Comparison of ENCODE assay signal across 5 cellular contexts in genomic region chr4:111234939-111235338, GRCh38.
"Had no signal": no experiment of that assay in that cellular context is flagged by ENCODE, and none has a peak within 500 bp of the region (broad histone marks: within the 10 kb centered on the region; RNA-seq: fewer than 3 reads in every experiment).

No MANE protein-coding gene starts in this region.

- DNase-seq: H9, HCEC 1CT, IMR-90 had no signal

- H3K4me2 ChIP-seq: GM23338 had no signal

- H3K4me3 Mint-ChIP-seq: GM23338, H9 had no signal

- H3K4me3 ChIP-seq: GM23338, K562 had no signal

- H2AFZ ChIP-seq: GM23338 had no signal

- H3K27ac Mint-ChIP-seq: GM23338, H9 had no signal

- H3K9me3 Mint-ChIP-seq: GM23338, H9 had no signal
